In genomic region chr2:24918326-24919099, GRCh38 we compare ENCODE assay signal across 8 cellular contexts. TPM values are rescaled to one million over a fixed set of nuclear protein-coding genes. Genes with fewer than 3 reads are reported as not detected.
DNase-seq lines count a peak whose midpoint lies in the region; ATAC-seq and TF ChIP-seq lines count a peak whose summit lies in the region.

No MANE protein-coding gene starts in this region.

- DNase-seq in activated effector memory CD4-positive, alpha-beta T cell treated with anti-CD3 and anti-CD28 coated beads, Interleukin-2, amount 50 U/mL, for 16 hours, result peak; percentile 61
- DNase-seq in activated effector memory CD4-positive, alpha-beta T cell treated with Interleukin-2 at 50 U/mL for 16 hours, result no peak
- DNase-seq in adipocyte (ENCODE audit: low read depth) (no peak), right lobe of liver (no peak), tibial nerve (ENCODE audit: low spot score in 2 of 2) (no peak), dermis blood vessel endothelial cell (no peak), GOT3 (lab: John Stamatoyannopoulos, UW) (no peak)
- DNase-seq in stimulated activated CD4-positive, alpha-beta T cell treated with anti-CD3 and anti-CD28 coated beads, Interleukin-2, amount 100 ng/mL, for 24 hours, result no peak

- H3K9ac ChIP-seq in adipocyte (ENCODE audit: low read length), result peak overlapping the region; percentile 90

- WGBS in right lobe of liver (ENCODE audit: insufficient coverage, low coverage, low lambda C conversion rate, missing lambda C conversion rate), result 63% methylated on average over 9 of the region's 43 CpGs
- WGBS in tibial nerve, 2 donors, result 74 to 75% methylated on average over 39 to 42 of the region's 43 CpGs

- peak overlapping the region; percentile 86 for H3K4me3 ChIP-seq in adipocyte (ENCODE audit: low read length)
- peak overlapping the region in 2 of 3 donors; percentile 31 to 53 for H3K4me3 ChIP-seq in right lobe of liver
- H3K4me3 ChIP-seq in tibial nerve, result peak overlapping the region; percentile 52 to 90 (median 72)

- H3K4me1 ChIP-seq in adipocyte (ENCODE audit: control insufficient read depth, insufficient read depth, low read length) (peaks cover 38% of the 10 kb centered on the region), right lobe of liver (no peaks in the 10 kb centered on the region), tibial nerve (peaks cover 0 to 68% (median 50%) of the 10 kb centered on the region in 4 donors)

- TF ChIP-seq POLR2A in right lobe of liver (IDR thresholded peaks at IDR 0.05), result no peak
- TF ChIP-seq POLR2A in tibial nerve (IDR thresholded peaks at IDR 0.05), result no peak

- no peak for TF ChIP-seq CTCF in right lobe of liver (IDR thresholded peaks at IDR 0.05)
- no peak for TF ChIP-seq CTCF in tibial nerve (IDR thresholded peaks at IDR 0.05)

- H3K36me3 ChIP-seq in adipocyte (ENCODE audit: control insufficient read depth, insufficient read depth, low read length, severe bottlenecking) (no peaks in the 10 kb centered on the region), right lobe of liver (no peaks in the 10 kb centered on the region), tibial nerve (peaks cover 0 to 16% (median 0%) of the 10 kb centered on the region in 3 donors)

- TF ChIP-seq EP300 in tibial nerve (IDR thresholded peaks at IDR 0.05), result no peak

- ATAC-seq in right lobe of liver, result no peak

- intact Hi-C loops in right lobe of liver (cut with DNase I), result no loop called here

- H3K27ac ChIP-seq in right lobe of liver (no peak overlapping the region), tibial nerve (peak overlapping the region; percentile 71 to 95 (median 84))

- H3K9me3 ChIP-seq in adipocyte (ENCODE audit: control insufficient read depth, low read length) (no peaks in the 10 kb centered on the region), right lobe of liver (no peaks in the 10 kb centered on the region), tibial nerve (no peaks in the 10 kb centered on the region)

- H3K27me3 ChIP-seq in adipocyte (replicated peaks; ENCODE audit: control insufficient read depth, insufficient read depth, low read length) (no peaks in the 10 kb centered on the region), right lobe of liver (no peaks in the 10 kb centered on the region), tibial nerve (no peaks in the 10 kb centered on the region)

RNA-seq across cellular contexts. Expression of gene ADCY3, which starts 1.5 kb away (rescaled TPM):
- total RNA-seq in right lobe of liver (1 to 10 TPM; 2.2 to 7.0 (median 5.6) TPM), tibial nerve (100 to 1,000 TPM; 145 to 393 (median 207) TPM), dermis blood vessel endothelial cell (18.2 and 33.4 TPM in 2 replicates)

RNA-seq across cellular contexts. Expression of gene DNAJC27, which starts 53.2 kb away (rescaled TPM):
- total RNA-seq in right lobe of liver, result 1 to 10 TPM; 1.1 to 2.1 (median 1.7) TPM
- total RNA-seq in tibial nerve, result 10 to 100 TPM; 12.8 to 23.4 (median 14.0) TPM
- total RNA-seq in dermis blood vessel endothelial cell, result 4.3 and 5.3 TPM in 2 replicates

Comparison
In these comparisons a context has a peak if more than half of its experiments do, and no peak if none do; other contexts are left out.
1. H3K27ac ChIP-seq: peak in tibial nerve (4 of 4); none in right lobe of liver (0 of 3).
2. Peak in every context shown above with its lines, with median percentiles within 50 percentile points of each other: H3K4me3 ChIP-seq.